In genomic region chr13:99192480-99192879, GRCh38 we compare ENCODE assay signal across 15 cellular contexts.
"Had no signal": no experiment of that assay in that cellular context is flagged by ENCODE, and none has a peak within 500 bp of the region (broad histone marks: within the 10 kb centered on the region; RNA-seq: fewer than 3 reads in every experiment).

No MANE protein-coding gene starts in this region.

- H3K4me3 Mint-ChIP-seq: activated CD4-positive, alpha-beta memory T cell treated with anti-CD3 and anti-CD28 coated beads for 36 hours; activated CD4-positive, alpha-beta T cell treated with anti-CD3 and anti-CD28 coated beads for 36 hours; activated naive CD4-positive, alpha-beta T cell treated with anti-CD3 and anti-CD28 coated beads, Interleukin-2, amount 50 U/mL, for 24 hours; naive B cell had no signal

- H3K36me3 Mint-ChIP-seq: activated CD4-positive, alpha-beta memory T cell treated with anti-CD3 and anti-CD28 coated beads for 36 hours; activated naive CD4-positive, alpha-beta T cell treated with anti-CD3 and anti-CD28 coated beads, Interleukin-2, amount 50 U/mL, for 24 hours; naive B cell had no signal

- H3K27me3 Mint-ChIP-seq: activated CD4-positive, alpha-beta memory T cell treated with anti-CD3 and anti-CD28 coated beads for 36 hours; activated CD4-positive, alpha-beta T cell treated with anti-CD3 and anti-CD28 coated beads for 36 hours; activated naive CD4-positive, alpha-beta T cell treated with anti-CD3 and anti-CD28 coated beads, Interleukin-2, amount 50 U/mL, for 24 hours; naive B cell had no signal

- ATAC-seq: activated CD4-positive, alpha-beta T cell treated with anti-CD3 and anti-CD28 coated beads for 36 hours had no signal

- H3K27ac ChIP-seq: adrenal gland, pancreas, uterus had no signal

- H3K4me3 ChIP-seq: adrenal gland, dorsolateral prefrontal cortex, lung, pancreas, uterus had no signal

- H3K27ac Mint-ChIP-seq: activated CD4-positive, alpha-beta memory T cell treated with anti-CD3 and anti-CD28 coated beads for 36 hours; activated CD4-positive, alpha-beta T cell treated with anti-CD3 and anti-CD28 coated beads for 36 hours; activated naive CD4-positive, alpha-beta T cell treated with anti-CD3 and anti-CD28 coated beads, Interleukin-2, amount 50 U/mL, for 24 hours; naive B cell had no signal

- DNase-seq: activated CD4-positive, alpha-beta memory T cell treated with anti-CD3 and anti-CD28 coated beads for 36 hours; activated CD4-positive, alpha-beta T cell treated with anti-CD3 and anti-CD28 coated beads for 36 hours; activated effector memory CD4-positive, alpha-beta T cell treated with anti-CD3 and anti-CD28 coated beads, Interleukin-2, amount 50 U/mL, for 16 hours; activated T-cell treated with anti-CD3 and anti-CD28 coated beads, Interleukin-2, amount 50 U/mL, for 48 hours; adrenal gland; midbrain; naive B cell; pancreas; stimulated activated CD4-positive, alpha-beta T cell treated with anti-CD3 and anti-CD28 coated beads, Interleukin-12 subunit alpha, Interleukin-12 subunit beta, amount 100 ng/mL, for 4 hours; stimulated activated CD4-positive, alpha-beta T cell treated with anti-CD3 and anti-CD28 coated beads, Interleukin-2, amount 100 ng/mL, for 24 hours; T-helper 9 cell; uterus had no signal

- H3K27me3 ChIP-seq: adrenal gland, dorsolateral prefrontal cortex, pancreas, uterus had no signal

- H3K4me1 ChIP-seq: adrenal gland, pancreas, uterus had no signal

- H3K36me3 ChIP-seq: adrenal gland, pancreas, uterus had no signal

- H3K9me3 Mint-ChIP-seq: activated CD4-positive, alpha-beta memory T cell treated with anti-CD3 and anti-CD28 coated beads for 36 hours; activated naive CD4-positive, alpha-beta T cell treated with anti-CD3 and anti-CD28 coated beads, Interleukin-2, amount 50 U/mL, for 24 hours; naive B cell had no signal

- H3K9me3 ChIP-seq: adrenal gland, pancreas, uterus had no signal
